Comparison of ENCODE assay signal across 32 cellular contexts in the genomic region with DNA sequence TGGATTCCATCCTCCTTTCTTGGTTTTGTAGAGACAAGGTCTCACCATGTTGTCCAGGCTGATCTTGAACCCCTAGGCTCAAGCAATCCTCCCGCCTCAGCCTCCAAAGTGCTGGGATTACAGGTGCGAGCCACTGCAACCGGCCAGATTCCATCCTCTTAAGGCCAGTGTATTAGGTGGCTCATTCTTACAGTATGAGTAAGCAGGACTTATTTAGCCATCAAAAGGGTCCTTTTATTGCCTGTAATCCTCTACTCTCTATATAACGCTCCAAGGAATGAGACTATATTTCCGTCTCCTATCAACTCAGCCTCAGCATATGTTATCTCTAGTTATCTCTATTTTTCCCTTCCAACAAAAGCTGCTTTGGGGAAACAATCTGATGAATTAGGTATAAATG. TPM values are rescaled to one million over a fixed set of nuclear protein-coding genes. Genes with fewer than 3 reads are reported as not detected.
DNase-seq lines count a peak whose midpoint lies in the region; ATAC-seq and TF ChIP-seq lines count a peak whose summit lies in the region.
"Had no signal": no experiment of that assay in that cellular context is flagged by ENCODE, and none has a peak within 500 bp of the region (broad histone marks: within the 10 kb centered on the region; RNA-seq: fewer than 3 reads in every experiment).

No MANE protein-coding gene starts in this region.

- ATAC-seq in T-helper 17 cell = no peak
- ATAC-seq in naive thymus-derived CD4-positive, alpha-beta T cell = no peak
- ATAC-seq in left lung = no peak
- ATAC-seq in GM18505 (IDR thresholded peaks at IDR 0.05; ENCODE audit: unreplicated experiment) = no peak
- no peak for ATAC-seq in GM18502 (IDR thresholded peaks at IDR 0.05; ENCODE audit: poor library complexity, unreplicated experiment)
- ATAC-seq: gastroesophageal sphincter, left colon, Right ventricle myocardium inferior had no signal

- H3K4me3 Mint-ChIP-seq in T-helper 17 cell = no peak overlapping the region
- H3K4me3 Mint-ChIP-seq in naive thymus-derived CD4-positive, alpha-beta T cell = peak overlapping the region in 2 of 10 donors; percentile 90 to 95
- H3K4me3 Mint-ChIP-seq: activated CD4-positive, alpha-beta memory T cell treated with anti-CD3 and anti-CD28 coated beads for 36 hours; activated naive CD4-positive, alpha-beta T cell treated with anti-CD3 and anti-CD28 coated beads, Interleukin-2, amount 50 U/mL, for 24 hours; activated T-helper 1 cell treated with anti-CD3 and anti-CD28 coated beads, Interleukin-12 subunit alpha, Interleukin-12 subunit beta, Interleukin-2, Interleukin-4 antibody, amounts not matched to agents 30 ng/mL and 10 ng/mL and 1 ng/mL, durations not matched to agents 14 hours and 24 hours and 36 hours; stimulated activated naive CD8-positive, alpha-beta T cell treated with anti-CD3 and anti-CD28 coated beads, Interleukin-15, Interleukin-2, amounts not matched to agents 100 ng/mL and 50 ng/mL, for 24 hours had no signal

- intact Hi-C loops in naive thymus-derived CD4-positive, alpha-beta T cell (cut with micrococcal nuclease) = loop anchor here (10.0 kb wide), 4 partner anchors 61 to 1081 kb away; no protein-coding TSS in a partner anchor
- intact Hi-C loops in left lung (cut with DNase I) = no loop called here

- H3K4me1 ChIP-seq in HEK293 (ENCODE audit: control insufficient read depth, insufficient read depth, low read length) (no peaks in the 10 kb centered on the region; the same call in 1 of the 2 replicates), left lung (peaks cover 0 to 14% of the 10 kb centered on the region in 2 donors)
- H3K4me1 ChIP-seq in naive thymus-derived CD4-positive, alpha-beta T cell (ENCODE audit: control insufficient read depth in 2 of 2, insufficient read depth in 2 of 2, low read length in 2 of 2) = peaks cover 7 to 8% of the 10 kb centered on the region in 2 donors
- H3K4me1 ChIP-seq: parathyroid adenoma had no signal

- H3K9me3 Mint-ChIP-seq in naive thymus-derived CD4-positive, alpha-beta T cell = no peaks in the 10 kb centered on the region
- H3K9me3 Mint-ChIP-seq: activated CD4-positive, alpha-beta memory T cell treated with anti-CD3 and anti-CD28 coated beads for 36 hours; activated naive CD4-positive, alpha-beta T cell treated with anti-CD3 and anti-CD28 coated beads, Interleukin-2, amount 50 U/mL, for 24 hours; activated T-helper 1 cell treated with anti-CD3 and anti-CD28 coated beads, Interleukin-12 subunit alpha, Interleukin-12 subunit beta, Interleukin-2, Interleukin-4 antibody, amounts not matched to agents 30 ng/mL and 10 ng/mL and 1 ng/mL, durations not matched to agents 14 hours and 24 hours and 36 hours; stimulated activated naive CD8-positive, alpha-beta T cell treated with anti-CD3 and anti-CD28 coated beads, Interleukin-15, Interleukin-2, amounts not matched to agents 100 ng/mL and 50 ng/mL, for 24 hours had no signal

- POLR2A ChIA-PET in HEK293 (lab: Yijun Ruan, JAX) = interaction anchor here (1.5 to 1.6 kb wide), 2 partner anchors 9 to 201 kb away, joined by 3 to 4 read pairs; no protein-coding TSS in a partner anchor
- POLR2A ChIA-PET in naive thymus-derived CD4-positive, alpha-beta T cell (lab: Charles Lee) = interaction anchor here (0.8 to 2.3 kb wide), 3 partner anchors 9 to 56 kb away, joined by 3 to 9 read pairs (median 4); no protein-coding TSS in a partner anchor

- H3K36me3 Mint-ChIP-seq in T-helper 17 cell (ENCODE audit: low read depth) = no peaks in the 10 kb centered on the region
- no peaks in the 10 kb centered on the region for H3K36me3 Mint-ChIP-seq in naive thymus-derived CD4-positive, alpha-beta T cell
- H3K36me3 Mint-ChIP-seq: activated naive CD4-positive, alpha-beta T cell treated with anti-CD3 and anti-CD28 coated beads, Interleukin-2, amount 50 U/mL, for 24 hours had no signal

- H3K27ac ChIP-seq in HEK293 (ENCODE audit: extremely low read depth, low read depth, low read length) = no peak overlapping the region
- no peak overlapping the region for H3K27ac ChIP-seq in naive thymus-derived CD4-positive, alpha-beta T cell (ENCODE audit: low read depth, low read length)
- no peak overlapping the region for H3K27ac ChIP-seq in left lung
- H3K27ac ChIP-seq: parathyroid adenoma, right atrium auricular region had no signal

- DNase-seq in T-helper 17 cell (no peak), left lung (no peak)
- no peak for DNase-seq in naive thymus-derived CD4-positive, alpha-beta T cell
- DNase-seq in stimulated activated CD4-positive, alpha-beta T cell treated with anti-CD3 and anti-CD28 coated beads, Interleukin-4, amount 100 ng/mL, for 4 hours = no peak
- DNase-seq: activated CD4-positive, alpha-beta memory T cell treated with anti-CD3 and anti-CD28 coated beads for 36 hours; activated CD4-positive, CD25-positive, alpha-beta regulatory T cell treated with anti-CD3 and anti-CD28 coated beads, Interleukin-2, amount 50 U/mL, for 72 hours; amniotic stem cell; C1 segment of cervical spinal cord; effector CD8-positive, alpha-beta T cell; GOT3; hippocampal formation; KG1; left colon; mammary epithelial cell; NCI-H1417; NCI-H2029; NCI-H510A treated with DMSO at 0.1 percent for 48 hours; SK-N-SH; spleen; stimulated activated CD4-positive, alpha-beta T cell treated with anti-CD3 and anti-CD28 coated beads, Interleukin-2, amount 100 ng/mL, for 24 hours; stimulated activated CD8-positive, alpha-beta memory T cell treated with anti-CD3 and anti-CD28 coated beads, Interleukin-4, amount 100 ng/mL, for 48 hours had no signal

- H3K4me1 Mint-ChIP-seq in T-helper 17 cell = peaks cover 13% of the 10 kb centered on the region
- peaks cover 16 to 26% (median 24%) of the 10 kb centered on the region in 7 donors for H3K4me1 Mint-ChIP-seq in naive thymus-derived CD4-positive, alpha-beta T cell

- H3K9me3 ChIP-seq in HEK293 (ENCODE audit: control insufficient read depth, insufficient read depth, low read depth, low read length) (no peaks in the 10 kb centered on the region), T-helper 17 cell (ENCODE audit: control insufficient read depth, low read length, poor library complexity, severe bottlenecking) (no peaks in the 10 kb centered on the region), left lung (no peaks in the 10 kb centered on the region)
- H3K9me3 ChIP-seq in naive thymus-derived CD4-positive, alpha-beta T cell (ENCODE audit: control insufficient read depth in 2 of 3, low read length in 3 of 3) = no peaks in the 10 kb centered on the region
- H3K9me3 ChIP-seq: gastroesophageal sphincter, right atrium auricular region, SK-N-SH, spleen, thoracic aorta had no signal

- no peak overlapping the region for H3K4me3 ChIP-seq in HEK293 (ENCODE audit: low read depth, low read length)
- H3K4me3 ChIP-seq in naive thymus-derived CD4-positive, alpha-beta T cell (ENCODE audit: low read length) = no peak overlapping the region
- H3K4me3 ChIP-seq in left lung = no peak overlapping the region
- H3K4me3 ChIP-seq: gastroesophageal sphincter, right atrium auricular region, thoracic aorta had no signal

- no peaks in the 10 kb centered on the region for H3K27me3 Mint-ChIP-seq in T-helper 17 cell
- peaks cover 0 to 29% (median 0%) of the 10 kb centered on the region in 5 donors for H3K27me3 Mint-ChIP-seq in naive thymus-derived CD4-positive, alpha-beta T cell
- H3K27me3 Mint-ChIP-seq: activated CD4-positive, alpha-beta memory T cell treated with anti-CD3 and anti-CD28 coated beads for 36 hours; activated naive CD4-positive, alpha-beta T cell treated with anti-CD3 and anti-CD28 coated beads, Interleukin-2, amount 50 U/mL, for 24 hours; stimulated activated naive CD8-positive, alpha-beta T cell treated with anti-CD3 and anti-CD28 coated beads, Interleukin-15, Interleukin-2, amounts not matched to agents 100 ng/mL and 50 ng/mL, for 24 hours had no signal

- no peaks in the 10 kb centered on the region for H3K27me3 ChIP-seq in naive thymus-derived CD4-positive, alpha-beta T cell (ENCODE audit: control insufficient read depth in 2 of 2, insufficient read depth in 2 of 2, low read length in 2 of 2)
- H3K27me3 ChIP-seq in left lung = no peaks in the 10 kb centered on the region
- H3K27me3 ChIP-seq: gastroesophageal sphincter, right atrium auricular region, spleen had no signal

- CTCF ChIA-PET in HEK293 (lab: Yijun Ruan, JAX) = no interaction called here
- CTCF ChIA-PET in naive thymus-derived CD4-positive, alpha-beta T cell (lab: Charles Lee) = interaction anchor here (0.7 to 1.9 kb wide), 3 partner anchors 75 to 162 kb away, joined by 3 to 7 read pairs (median 4); no protein-coding TSS in a partner anchor

- no peak for TF ChIP-seq POLR2A in GM18505 (IDR thresholded peaks at IDR 0.05; ENCODE audit: borderline replicate concordance, extremely low read depth, insufficient read depth, insufficient read length)

- peak overlapping the region; percentile 24 for H3K27ac Mint-ChIP-seq in T-helper 17 cell
- peak overlapping the region in 6 of 9 donors; percentile 9 to 96 (median 64) for H3K27ac Mint-ChIP-seq in naive thymus-derived CD4-positive, alpha-beta T cell
- H3K27ac Mint-ChIP-seq: activated CD4-positive, alpha-beta memory T cell treated with anti-CD3 and anti-CD28 coated beads for 36 hours; activated T-helper 1 cell treated with anti-CD3 and anti-CD28 coated beads, Interleukin-12 subunit alpha, Interleukin-12 subunit beta, Interleukin-2, Interleukin-4 antibody, amounts not matched to agents 30 ng/mL and 10 ng/mL and 1 ng/mL, durations not matched to agents 14 hours and 24 hours and 36 hours; stimulated activated naive CD8-positive, alpha-beta T cell treated with anti-CD3 and anti-CD28 coated beads, Interleukin-15, Interleukin-2, amounts not matched to agents 100 ng/mL and 50 ng/mL, for 24 hours had no signal

- H3K36me3 ChIP-seq in HEK293 (ENCODE audit: control insufficient read depth in 2 of 2, insufficient read depth in 1 of 2, low read length in 2 of 2) = no peaks in the 10 kb centered on the region
- H3K36me3 ChIP-seq in naive thymus-derived CD4-positive, alpha-beta T cell (ENCODE audit: control insufficient read depth in 2 of 3, insufficient read depth in 3 of 3, low read length in 3 of 3) = peaks cover 0 to 8% (median 0%) of the 10 kb centered on the region in 3 experiments
- no peaks in the 10 kb centered on the region for H3K36me3 ChIP-seq in left lung
- H3K36me3 ChIP-seq: gastroesophageal sphincter, right atrium auricular region, spleen, thoracic aorta had no signal

- TF ChIP-seq CTCF in HEK293 (tag by site-specific recombination; IDR thresholded peaks at IDR 0.05) (no peak), left lung (IDR thresholded peaks at IDR 0.05) (no peak)

TF ChIP-seq in HEK293, 187 proteins besides CTCF, POLR2A, EP300 and RAD21:
- TF ChIP-seq ZNF19 (tag by site-specific recombination; IDR thresholded peaks at IDR 0.05; ENCODE audit: low read depth) (no peak), TCF7L2 (IDR thresholded peaks at IDR 0.05; ENCODE audit: borderline replicate concordance, low read depth, low read length) (no peak), ZNF335 (tag by site-specific recombination; conservative IDR thresholded peaks at IDR 0.05) (peak; percentile 62)

RNA-seq across cellular contexts. Expression of a gene that starts 3.0 kb away (rescaled TPM):
- total RNA-seq in T-helper 17 cell (10 to 100 TPM; 96.2 to 98.6 TPM), left lung (10 to 100 TPM; 73.1 to 77.8 TPM)
- total RNA-seq in naive thymus-derived CD4-positive, alpha-beta T cell = 100 to 1,000 TPM in 4 of 5 experiments, 10 to 100 TPM in 1; 55.0 to 125 (median 113) TPM
- 10 to 100 TPM; 45.1 to 60.5 TPM for polyA plus RNA-seq in naive thymus-derived CD4-positive, alpha-beta T cell

Comparison
In these comparisons a context has a peak if more than half of its experiments do, and no peak if none do; other contexts are left out.
1. intact Hi-C loops: an anchor here in naive thymus-derived CD4-positive, alpha-beta T cell (10.0 kb wide); none called in left lung.